In genomic region chr2:234051374-234052070, GRCh38 we compare ENCODE assay signal across 17 cellular contexts. TPM values are rescaled to one million over a fixed set of nuclear protein-coding genes. Genes with fewer than 3 reads are reported as not detected.
DNase-seq lines count a peak whose midpoint lies in the region; ATAC-seq, FAIRE-seq and TF ChIP-seq lines count a peak whose summit lies in the region.
"Had no signal": no experiment of that assay in that cellular context is flagged by ENCODE, and none has a peak within 500 bp of the region (broad histone marks: within the 10 kb centered on the region; RNA-seq: fewer than 3 reads in every experiment).

No MANE protein-coding gene starts in this region.

- peaks cover 7% of the 10 kb centered on the region; the same call in 1 of the 2 replicates for H3F3A ChIP-seq in GM23248 (ENCODE audit: insufficient read depth)

- H3K36me3 ChIP-seq in GM23248 (ENCODE audit: low read depth) (no peaks in the 10 kb centered on the region), bronchial epithelial cell (ENCODE audit: control insufficient read depth, insufficient read depth, low read length) (no peaks in the 10 kb centered on the region)
- H3K36me3 ChIP-seq: SJSA1 had no signal

- no peak for ATAC-seq in HG02642 (IDR thresholded peaks at IDR 0.05; ENCODE audit: poor library complexity, unreplicated experiment)
- ATAC-seq: A549 had no signal

- no peaks in the 10 kb centered on the region for H3K9me2 ChIP-seq in GM23248 (ENCODE audit: insufficient read depth)

- peaks cover 11% of the 10 kb centered on the region for H3K4me1 ChIP-seq in GM23248 (ENCODE audit: insufficient read depth)
- H3K4me1 ChIP-seq: A549, Caco-2, SJSA1 had no signal

- 88 to 96% methylated on average over 4 of the region's 4 CpGs for WGBS in GM23248 (ENCODE audit: low coverage in 1 of 2, low lambda C conversion rate in 2 of 2, missing lambda C conversion rate in 2 of 2), 2 experiments

- H3K79me2 ChIP-seq in GM23248 (ENCODE audit: insufficient read depth): no peaks in the 10 kb centered on the region

- H3K9me3 ChIP-seq in GM23248 (ENCODE audit: low read depth): no peaks in the 10 kb centered on the region
- H3K9me3 ChIP-seq: A549, Caco-2, SJSA1 had no signal

- H3K27ac ChIP-seq in GM23248: no peak overlapping the region
- H3K27ac ChIP-seq: A549, RWPE1, SJSA1 had no signal

- H2AFZ ChIP-seq in GM23248: no peak overlapping the region

- H3K27me3 ChIP-seq in GM23248 (replicated peaks; ENCODE audit: insufficient read depth) (no peaks in the 10 kb centered on the region), bronchial epithelial cell (ENCODE audit: control insufficient read depth, insufficient read depth, low read length) (no peaks in the 10 kb centered on the region)

- in situ Hi-C loops in GM23248 (cut with MboI): no loop called here

- no peak for TF ChIP-seq CTCF in bronchial epithelial cell (IDR thresholded peaks at IDR 0.05; ENCODE audit: insufficient read depth, low read length, severe bottlenecking)

- no peak overlapping the region for H3K9ac ChIP-seq in GM23248

- H3K4me2 ChIP-seq in GM23248 (ENCODE audit: unreplicated experiment): no peak overlapping the region
- H3K4me2 ChIP-seq: A549 had no signal

- H3K4me3 ChIP-seq in GM23248: no peak overlapping the region
- H3K4me3 ChIP-seq in bronchial epithelial cell (ENCODE audit: low read depth, low read length): no peak overlapping the region
- H3K4me3 ChIP-seq: A549, SJSA1 had no signal

- H4K20me1 ChIP-seq in GM23248 (ENCODE audit: insufficient read depth): no peaks in the 10 kb centered on the region

- FAIRE-seq in bronchial epithelial cell (lab: Jason Lieb, UNC): no peak
- FAIRE-seq: A549 had no signal

- peak; percentile 41 for DNase-seq in GM23248
- peak; percentile 34 for DNase-seq in M059J (ENCODE audit: low read depth)
- DNase-seq in bronchial epithelial cell (ENCODE audit: low read depth): peak; percentile 78
- peak; percentile 25 for DNase-seq in kidney glomerular epithelial cell (lab: John Stamatoyannopoulos, UW)
- DNase-seq in HT-29 (ENCODE audit: low spot score): no peak
- no peak for DNase-seq in GM19238 (ENCODE audit: insufficient read length, low spot score)
- DNase-seq: Caco-2, MV-4-11, NCI-H1436, NCI-H2029 treated with DMSO at 0.1 percent for 48 hours, NCI-H510A treated with DMSO at 0.1 percent for 48 hours had no signal

RNA-seq across cellular contexts. Expression of gene SPP2, which starts 1.0 kb away (rescaled TPM):
- total RNA-seq in GM23248 (2014; rRNA removed; shearing (Covaris generic)): not detected in 2 replicates
- not detected in 2 replicates for polyA plus RNA-seq in GM23248 (2016; fragmentation: Nextera tagmentation; extraction: Ambion mirVana)
- total RNA-seq in M059J (2014; rRNA removed; shearing (Covaris generic)): 0.27 TPM in 1 of 2 replicates, not detected in the other
- not detected in 2 replicates for total RNA-seq in bronchial epithelial cell
- total RNA-seq in HT-29 (2014; rRNA removed; shearing (Covaris generic)): not detected in 2 replicates
- total RNA-seq: Caco-2, LHCN-M2, SJSA1 had no signal
- polyA plus RNA-seq: A549, IgD-negative memory B cell had no signal

Comparison
In these comparisons a context has a peak if more than half of its experiments do, and no peak if none do; other contexts are left out.
1. DNase-seq: peak in GM23248 (single experiment), M059J (single experiment), bronchial epithelial cell (single experiment) and kidney glomerular epithelial cell (single experiment); none in HT-29 (single experiment) and GM19238 (single experiment).